ENCODE assay signal across 24 cellular contexts in the genomic region with DNA sequence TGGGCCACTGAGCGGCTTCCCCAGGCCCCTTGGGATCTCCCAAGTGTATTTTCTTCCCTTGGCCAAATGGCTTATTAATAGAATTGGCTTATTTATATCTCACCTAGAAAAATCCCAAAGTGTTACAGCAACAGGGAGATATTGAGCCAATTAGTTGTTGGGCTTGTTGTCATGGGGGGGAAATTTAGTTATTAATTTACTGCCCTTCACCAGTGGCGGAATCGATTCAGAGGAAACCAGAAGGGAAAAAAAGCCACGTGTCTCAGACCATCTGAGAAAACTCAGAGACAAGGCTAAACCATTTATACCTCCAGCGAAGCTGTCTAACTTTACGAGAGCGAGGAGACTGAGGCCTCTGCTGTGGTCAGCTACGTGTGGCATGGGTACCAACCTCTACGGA.
"Had no signal": no experiment of that assay in that cellular context is flagged by ENCODE, and none has a peak within 500 bp of the region (broad histone marks: within the 10 kb centered on the region; RNA-seq: fewer than 3 reads in every experiment).

No MANE protein-coding gene starts in this region.

- H3K4me1 ChIP-seq: lower lobe of right lung, prostate gland, spleen, suprapubic skin, upper lobe of right lung had no signal

- H3K36me3 ChIP-seq: lower lobe of right lung, ovary, prostate gland, spleen, suprapubic skin, thoracic aorta, tibial artery, upper lobe of right lung had no signal

- H3K4me3 ChIP-seq: lower lobe of right lung, ovary, prostate gland, skin epidermis, spleen, suprapubic skin, thoracic aorta, tibial artery, upper lobe of right lung had no signal

- FAIRE-seq: keratinocyte, urothelium cell line had no signal

- H3K9me3 ChIP-seq: lower lobe of right lung, ovary, prostate gland, spleen, suprapubic skin, thoracic aorta, tibial artery, upper lobe of right lung had no signal

- ATAC-seq: left cardiac atrium; left lobe of liver; naive thymus-derived CD4-positive, alpha-beta T cell; natural killer cell treated with Interleukin-12 subunit alpha and Interleukin-12 subunit beta and Interleukin-15 and Interleukin-18, amount 100 ng/mL, for 72 hours; right cardiac atrium; stimulated activated effector memory CD8-positive, alpha-beta T cell treated with anti-CD3 and anti-CD28 coated beads, Interleukin-12 subunit alpha, Interleukin-12 subunit beta, amount 100 ng/mL, for 72 hours; upper lobe of right lung had no signal

- H3K27me3 ChIP-seq: ovary, spleen, suprapubic skin, tibial artery, upper lobe of right lung had no signal

- DNase-seq: hippocampal formation; kidney glomerular epithelial cell; left cardiac atrium; lower lobe of right lung; mammary epithelial cell; mesenchymal stem cell; naive thymus-derived CD4-positive, alpha-beta T cell; ovary; retina; right cardiac atrium; spleen; stimulated activated CD4-positive, alpha-beta T cell treated with anti-CD3 and anti-CD28 coated beads, Interleukin-4, amount 100 ng/mL, for 24 hours; tibial artery; trophoblast cell; upper lobe of right lung had no signal

- H3K27ac ChIP-seq: lower lobe of right lung, ovary, prostate gland, skin epidermis, spleen, suprapubic skin, thoracic aorta, tibial artery, upper lobe of right lung had no signal
